19 cellular contexts compared by ENCODE assay signal in genomic region chr13:85223883-85224656, GRCh38.
DNase-seq lines count a peak whose midpoint lies in the region; ATAC-seq, FAIRE-seq and TF ChIP-seq lines count a peak whose summit lies in the region.
"Had no signal": no experiment of that assay in that cellular context is flagged by ENCODE, and none has a peak within 500 bp of the region (broad histone marks: within the 10 kb centered on the region; RNA-seq: fewer than 3 reads in every experiment).

No MANE protein-coding gene starts in this region.

- H3K9me2 ChIP-seq in MM.1S (replicated peaks; ENCODE audit: insufficient read depth, low read length) = no peaks in the 10 kb centered on the region

- no peak overlapping the region for H2AFZ ChIP-seq in MM.1S (ENCODE audit: low read length)

- H3K27me3 ChIP-seq in MM.1S (replicated peaks; ENCODE audit: insufficient read depth, low read length) (no peaks in the 10 kb centered on the region), bronchial epithelial cell (ENCODE audit: control insufficient read depth, insufficient read depth, low read length) (no peaks in the 10 kb centered on the region)

- TF ChIP-seq POLR2A in H54 (IDR thresholded peaks at IDR 0.05; ENCODE audit: low read depth, low read length) = no peak

- FAIRE-seq in H54 (lab: Jason Lieb, UNC) = peak; percentile 65
- no peak for FAIRE-seq in bronchial epithelial cell (lab: Jason Lieb, UNC)
- FAIRE-seq: RCC 7860 had no signal

- H4K20me1 ChIP-seq in MM.1S (ENCODE audit: insufficient read depth, low read length) = no peaks in the 10 kb centered on the region

- H3K36me3 ChIP-seq in MM.1S (replicated peaks; ENCODE audit: insufficient read depth, low read length) (no peaks in the 10 kb centered on the region), bronchial epithelial cell (ENCODE audit: control insufficient read depth, insufficient read depth, low read length) (no peaks in the 10 kb centered on the region)

- no peak for DNase-seq in H54 (ENCODE audit: insufficient read length, low spot score)
- no peak for DNase-seq in MM.1S
- DNase-seq in bronchial epithelial cell (ENCODE audit: low read depth) = peak; percentile 73
- DNase-seq in fibroblast of pulmonary artery (ENCODE audit: low read depth) = peak; percentile 31
- DNase-seq in islet precursor cell = no peak
- no peak for DNase-seq in COLO668 (lab: John Stamatoyannopoulos, UW; ENCODE audit: unreplicated experiment)
- no peak for DNase-seq in stimulated activated CD4-positive, alpha-beta T cell treated with anti-CD3 and anti-CD28 coated beads, Interleukin-4, amount 100 ng/mL, for 1 hour
- DNase-seq: AML-193, Calu3, DND-41, GDM1, H7, NCI-H1048, NCI-H146, NCI-H774, SHP77 treated with DMSO at 0.1 percent for 48 hours, SW 1271 had no signal

- ATAC-seq in GM19463 (IDR thresholded peaks at IDR 0.05; ENCODE audit: unreplicated experiment) = no peak

- peak overlapping the region; percentile 12; the same call in 1 of the 2 replicates for H3K4me2 ChIP-seq in MM.1S (ENCODE audit: low read depth, low read length)

- TF ChIP-seq CTCF in MM.1S (IDR thresholded peaks at IDR 0.05; ENCODE audit: low read length) (no peak), bronchial epithelial cell (IDR thresholded peaks at IDR 0.05; ENCODE audit: insufficient read depth, low read length, severe bottlenecking) (no peak), fibroblast of pulmonary artery (IDR thresholded peaks at IDR 0.05; ENCODE audit: low read length, missing control alignments) (no peak)

- H3K4me3 ChIP-seq in MM.1S (ENCODE audit: low read length) = no peak overlapping the region
- no peak overlapping the region for H3K4me3 ChIP-seq in bronchial epithelial cell (ENCODE audit: low read depth, low read length)
- H3K4me3 ChIP-seq in fibroblast of pulmonary artery (replicated peaks; ENCODE audit: low read depth, low read length) = no peak overlapping the region

- H3K79me2 ChIP-seq in MM.1S (ENCODE audit: low read length) = no peaks in the 10 kb centered on the region

- H3K9ac ChIP-seq in MM.1S (ENCODE audit: low read length) = no peak overlapping the region

- H3K9me3 ChIP-seq in MM.1S (replicated peaks; ENCODE audit: insufficient read depth, low read length) = no peaks in the 10 kb centered on the region

- H3F3A ChIP-seq in MM.1S (ENCODE audit: insufficient read depth, low read length) = no peaks in the 10 kb centered on the region

- no peaks in the 10 kb centered on the region for H3K4me1 ChIP-seq in MM.1S (ENCODE audit: low read length)

- no peak overlapping the region for H3K27ac ChIP-seq in MM.1S (ENCODE audit: low read length)

Comparison
In these comparisons a context has a peak if more than half of its experiments do, and no peak if none do; other contexts are left out.
1. DNase-seq: peak in bronchial epithelial cell (single experiment) and fibroblast of pulmonary artery (single experiment); none in H54 (single experiment), MM.1S (single experiment), islet precursor cell (single experiment), COLO668 (single experiment) and stimulated activated CD4-positive, alpha-beta T cell treated with anti-CD3 and anti-CD28 coated beads, Interleukin-4, amount 100 ng/mL, for 1 hour (single experiment).